8 cellular contexts compared by ENCODE assay signal in the genomic region with DNA sequence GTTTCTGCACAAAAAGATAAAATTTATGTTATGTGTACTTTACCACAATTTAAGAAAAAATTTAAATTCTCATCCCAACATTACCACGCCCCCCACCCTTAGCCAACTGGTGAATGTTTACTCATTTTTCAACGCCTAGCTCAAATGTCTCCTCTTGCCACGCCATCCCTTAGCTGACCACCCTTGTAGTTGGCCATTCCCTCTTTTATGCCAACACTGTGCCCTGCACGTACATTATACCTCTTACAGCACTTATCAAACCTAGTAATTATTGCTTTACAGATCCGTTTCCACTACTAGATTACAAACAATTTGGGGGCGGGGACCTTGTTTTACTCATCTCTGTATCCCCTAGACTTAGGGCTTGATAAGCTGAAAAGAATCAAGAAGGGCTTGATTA. TPM values are rescaled to one million over a fixed set of nuclear protein-coding genes. Genes with fewer than 3 reads are reported as not detected.
DNase-seq lines count a peak whose midpoint lies in the region; ATAC-seq and TF ChIP-seq lines count a peak whose summit lies in the region.

No MANE protein-coding gene starts in this region.

- peak overlapping the region; percentile 80 for H3K4me3 Mint-ChIP-seq in activated T-helper 17 cell treated with anti-CD3 and anti-CD28 coated beads, Interleukin-2, amount 50 U/mL, for 72 hours

- H3K79me2 ChIP-seq in HCT116 (ENCODE audit: insufficient read depth, low read length): peaks cover 36% of the 10 kb centered on the region

- H3K4me1 Mint-ChIP-seq in activated T-helper 17 cell treated with anti-CD3 and anti-CD28 coated beads, Interleukin-2, amount 50 U/mL, for 72 hours: no peaks in the 10 kb centered on the region

- no peak overlapping the region for H2AFZ ChIP-seq in HCT116 (ENCODE audit: low read depth, low read length, poor library complexity, severe bottlenecking)

- H3K9me3 ChIP-seq in AG04450 (ENCODE audit: control insufficient read depth, insufficient read depth, low read length): no peaks in the 10 kb centered on the region
- H3K9me3 ChIP-seq in HCT116 (ENCODE audit: control insufficient read depth in 1 of 2, insufficient read depth in 1 of 2, low read depth in 1 of 2, low read length in 2 of 2): no peaks in the 10 kb centered on the region
- H3K9me3 ChIP-seq in iPS-20b (ENCODE audit: insufficient read depth, low read depth, low read length): no peaks in the 10 kb centered on the region
- no peaks in the 10 kb centered on the region for H3K9me3 ChIP-seq in testis

- intact Hi-C loops in HCT116 (cut with micrococcal nuclease) (no loop called here), testis (cut with DNase I; ENCODE audit: low total_unique reads) (no loop called here)

- TF ChIP-seq CTCF in AG04450 (IDR thresholded peaks at IDR 0.05; ENCODE audit: low read depth, low read length): no peak
- no peak for TF ChIP-seq CTCF in HCT116 (IDR thresholded peaks at IDR 0.05 in 2 of 3, conservative IDR thresholded peaks at IDR 0.05 in 1 of 3; ENCODE audit: borderline replicate concordance in 1 of 3, insufficient read depth in 1 of 3, low read depth in 2 of 3, low read length in 2 of 3)
- TF ChIP-seq CTCF in testis (IDR thresholded peaks at IDR 0.05): no peak

- H3K27me3 ChIP-seq in AG04450 (ENCODE audit: control insufficient read depth, insufficient read depth, low read length) (no peaks in the 10 kb centered on the region), HCT116 (ENCODE audit: insufficient read depth, low read length) (no peaks in the 10 kb centered on the region), iPS-20b (ENCODE audit: insufficient read depth, low read length) (no peaks in the 10 kb centered on the region), testis (no peaks in the 10 kb centered on the region)

- POLR2A ChIA-PET in AG04450 (lab: Yijun Ruan, JAX) (interaction anchor here (0.5 to 1.2 kb wide), 7 partner anchors 26 to 173 kb away, joined by 3 to 6 read pairs (median 4); a partner anchor contains a TSS), HCT116 (lab: Charles Lee) (interaction anchor here (0.7 to 1.8 kb wide), 4 partner anchors 10 to 39 kb away, joined by 3 to 8 read pairs (median 4); a partner anchor contains a TSS)

- RAD21 ChIA-PET in HCT116 (lab: Charles Lee; ENCODE audit: low non-redundant PET in 1 of 2, low total read pairs in 2 of 2, uncharacterized antibody in 2 of 2, unreplicated experiment in 2 of 2): no interaction called here

- no peak overlapping the region for H3K27ac ChIP-seq in AG04450 (ENCODE audit: low read depth, low read length)
- peak overlapping the region; percentile 77 for H3K27ac ChIP-seq in HCT116 (ENCODE audit: low read depth, low read length)
- no peak overlapping the region for H3K27ac ChIP-seq in iPS-20b (ENCODE audit: low read length)
- H3K27ac ChIP-seq in testis: no peak overlapping the region

- no TSS peak for BruUV-seq in HCT116 (replicated peaks; lab: Mats Ljungman, UMichigan)

- H3K27me3 Mint-ChIP-seq in activated T-helper 17 cell treated with anti-CD3 and anti-CD28 coated beads, Interleukin-2, amount 50 U/mL, for 72 hours: no peaks in the 10 kb centered on the region

- H3K4me2 ChIP-seq in HCT116 (ENCODE audit: low read length): peak overlapping the region; percentile 78

- H3K27ac Mint-ChIP-seq in activated T-helper 17 cell treated with anti-CD3 and anti-CD28 coated beads, Interleukin-2, amount 50 U/mL, for 72 hours: no peak overlapping the region

- ATAC-seq in HCT116 (0 out of 2 replicates have a peak, but pooled peaks have one; percentile 2), HG02678 (IDR thresholded peaks at IDR 0.05; ENCODE audit: unreplicated experiment) (no peak), GM19035 (IDR thresholded peaks at IDR 0.05; ENCODE audit: unreplicated experiment) (no peak)
- no peak for ATAC-seq in activated T-helper 17 cell treated with anti-CD3 and anti-CD28 coated beads, Interleukin-2, amount 50 U/mL, for 72 hours (replicated peaks)

- 7 to 15% methylated on average over 6 of the region's 6 CpGs for WGBS in testis, 2 donors

- H3K4me3 ChIP-seq in AG04450 (ENCODE audit: low read depth, low read length) (peak overlapping the region; percentile 57), HCT116 (replicated peaks in 1 of 2; ENCODE audit: low read depth in 1 of 2, low read length in 2 of 2) (peak overlapping the region; percentile 68 to 79), iPS-20b (ENCODE audit: low read length) (peak overlapping the region; percentile 93), testis (peak overlapping the region in 1 of 2 donors; percentile 34)

- no peak for TF ChIP-seq POLR2A in HCT116 (IDR thresholded peaks at IDR 0.05; ENCODE audit: borderline replicate concordance, extremely low read depth, insufficient read depth, insufficient read length)
- TF ChIP-seq POLR2A in testis (IDR thresholded peaks at IDR 0.05): no peak

- CTCF ChIA-PET in AG04450 (lab: Charles Lee) (interaction anchor here (0.6 kb wide), 1 partner anchor 39 kb away, joined by 3 read pairs; a partner anchor contains a TSS), HCT116 (lab: Charles Lee) (interaction anchor here (1.0 to 1.3 kb wide), 3 partner anchors 9 to 106 kb away, joined by 3 to 4 read pairs (median 3); a partner anchor contains a TSS)

- H3K36me3 Mint-ChIP-seq in activated T-helper 17 cell treated with anti-CD3 and anti-CD28 coated beads, Interleukin-2, amount 50 U/mL, for 72 hours (ENCODE audit: low read depth): no peaks in the 10 kb centered on the region

- DNase-seq in AG04450 (ENCODE audit: low read depth, low spot score) (no peak), HCT116 (ENCODE audit: low read depth, low spot score) (no peak), testis (no peak)
- DNase-seq in activated CD4-positive, alpha-beta T cell treated with anti-CD3 and anti-CD28 coated beads for 48 hours: no peak

- H4K20me1 ChIP-seq in HCT116 (ENCODE audit: insufficient read depth): no peaks in the 10 kb centered on the region

- H3K4me1 ChIP-seq in HCT116 (ENCODE audit: control insufficient read depth in 1 of 2, insufficient read depth in 2 of 2, low read length in 2 of 2) (no peaks in the 10 kb centered on the region; a peak in 1 of 4 replicates), iPS-20b (ENCODE audit: insufficient read depth, low read length) (no peaks in the 10 kb centered on the region), testis (no peaks in the 10 kb centered on the region)

- H3K9me2 ChIP-seq in HCT116 (ENCODE audit: insufficient read depth): no peaks in the 10 kb centered on the region

- H3K36me3 ChIP-seq in HCT116 (ENCODE audit: control insufficient read depth in 1 of 2, insufficient read depth in 2 of 2, low read length in 2 of 2) (peaks cover 3% of the 10 kb centered on the region in 2 experiments; a peak in 2 of 4 replicates), iPS-20b (ENCODE audit: insufficient read depth, low read depth, low read length) (peaks cover 16% of the 10 kb centered on the region), testis (ENCODE audit: low read depth, missing control alignments) (no peaks in the 10 kb centered on the region)

- TF ChIP-seq RAD21 in HCT116 (IDR thresholded peaks at IDR 0.05; ENCODE audit: low read depth): no peak

- H3K9ac ChIP-seq in HCT116 (ENCODE audit: low read length) (peak overlapping the region; percentile 77), iPS-20b (ENCODE audit: low read depth, low read length) (peak overlapping the region; percentile 92)

- no peaks in the 10 kb centered on the region for H3K9me3 Mint-ChIP-seq in activated T-helper 17 cell treated with anti-CD3 and anti-CD28 coated beads, Interleukin-2, amount 50 U/mL, for 72 hours

TF ChIP-seq in HCT116, 20 proteins besides CTCF, POLR2A, EP300 and RAD21:
- TF ChIP-seq ZFX (IDR thresholded peaks at IDR 0.05) (no peak), POLR2AphosphoS5 (IDR thresholded peaks at IDR 0.05; ENCODE audit: low read depth, low read length) (no peak), ELF1 (IDR thresholded peaks at IDR 0.05; ENCODE audit: borderline replicate concordance, low read depth) (no peak), SIN3A (IDR thresholded peaks at IDR 0.05; ENCODE audit: low read depth) (no peak), EGR1 (IDR thresholded peaks at IDR 0.05; ENCODE audit: low read depth) (no peak), SP1 (IDR thresholded peaks at IDR 0.05; ENCODE audit: low read depth) (no peak), TCF7L2 (IDR thresholded peaks at IDR 0.05; ENCODE audit: borderline replicate concordance, extremely low read depth, insufficient read depth, insufficient read length) (no peak), JUND (IDR thresholded peaks at IDR 0.05) (no peak)
- TF ChIP-seq, protein P1, sequence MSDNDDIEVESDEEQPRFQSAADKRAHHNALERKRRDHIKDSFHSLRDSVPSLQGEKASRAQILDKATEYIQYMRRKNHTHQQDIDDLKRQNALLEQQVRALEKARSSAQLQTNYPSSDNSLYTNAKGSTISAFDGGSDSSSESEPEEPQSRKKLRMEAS (IDR thresholded peaks at IDR 0.05): no peak

RNA-seq across cellular contexts. Expression of a gene that starts 0.6 kb away (rescaled TPM):
- polyA plus RNA-seq in AG04450 (2011; rRNA removed) (1.3 and 1.7 TPM in 2 replicates), testis (ENCODE audit: insufficient read depth, low read depth, low replicate concordance) (1.0 TPM)
- 0.78 and 2.3 TPM in 2 replicates for polyA minus RNA-seq in AG04450 (2011; rRNA and poly(A)+ RNA removed)
- total RNA-seq in HCT116 (2021; ENCODE audit: unreplicated experiment) (12.5 TPM), testis (1 to 10 TPM in 1 of 2 donors, under 1 TPM in 1; 0.74 to 1.6 TPM)
- polyA plus RNA-seq in HCT116 (2012): 2.6 and 4.8 TPM in 2 replicates
- total RNA-seq in activated T-helper 17 cell treated with anti-CD3 and anti-CD28 coated beads, Interleukin-2, amount 50 U/mL, for 72 hours: 10 to 100 TPM; 13.2 to 16.1 TPM

RNA-seq across cellular contexts. Expression of a gene that starts 38.9 kb away (rescaled TPM):
- polyA plus RNA-seq in AG04450 (2011; rRNA removed) (1,497 and 1,578 TPM in 2 replicates), testis (ENCODE audit: insufficient read depth, low read depth, low replicate concordance) (546 TPM)
- polyA minus RNA-seq in AG04450 (2011; rRNA and poly(A)+ RNA removed): 383 and 406 TPM in 2 replicates
- total RNA-seq in HCT116 (2021; ENCODE audit: unreplicated experiment) (1,125 TPM), testis (100 to 1,000 TPM; 268 to 497 TPM)
- polyA plus RNA-seq in HCT116 (2012): 1,648 and 1,992 TPM in 2 replicates
- total RNA-seq in activated T-helper 17 cell treated with anti-CD3 and anti-CD28 coated beads, Interleukin-2, amount 50 U/mL, for 72 hours: 1,000 to 10,000 TPM; 1,150 to 1,442 TPM

RNA-seq across cellular contexts. Expression of a gene that starts 56.6 kb away (rescaled TPM):
- 13.1 and 16.9 TPM in 2 replicates for polyA plus RNA-seq in AG04450 (2011; rRNA removed)
- 3.0 and 3.2 TPM in 2 replicates for polyA minus RNA-seq in AG04450 (2011; rRNA and poly(A)+ RNA removed)
- 9.5 TPM for total RNA-seq in HCT116 (2021; ENCODE audit: unreplicated experiment)
- polyA plus RNA-seq in HCT116 (2012): 11.7 and 20.4 TPM in 2 replicates
- 1 to 10 TPM; 4.4 to 4.5 TPM for total RNA-seq in activated T-helper 17 cell treated with anti-CD3 and anti-CD28 coated beads, Interleukin-2, amount 50 U/mL, for 72 hours
- 1 to 10 TPM; 8.2 to 8.7 TPM for total RNA-seq in testis
- polyA plus RNA-seq in testis (ENCODE audit: insufficient read depth, low read depth, low replicate concordance): 8.2 TPM
